Comparison of ENCODE assay signal across 8 cellular contexts in the genomic region with DNA sequence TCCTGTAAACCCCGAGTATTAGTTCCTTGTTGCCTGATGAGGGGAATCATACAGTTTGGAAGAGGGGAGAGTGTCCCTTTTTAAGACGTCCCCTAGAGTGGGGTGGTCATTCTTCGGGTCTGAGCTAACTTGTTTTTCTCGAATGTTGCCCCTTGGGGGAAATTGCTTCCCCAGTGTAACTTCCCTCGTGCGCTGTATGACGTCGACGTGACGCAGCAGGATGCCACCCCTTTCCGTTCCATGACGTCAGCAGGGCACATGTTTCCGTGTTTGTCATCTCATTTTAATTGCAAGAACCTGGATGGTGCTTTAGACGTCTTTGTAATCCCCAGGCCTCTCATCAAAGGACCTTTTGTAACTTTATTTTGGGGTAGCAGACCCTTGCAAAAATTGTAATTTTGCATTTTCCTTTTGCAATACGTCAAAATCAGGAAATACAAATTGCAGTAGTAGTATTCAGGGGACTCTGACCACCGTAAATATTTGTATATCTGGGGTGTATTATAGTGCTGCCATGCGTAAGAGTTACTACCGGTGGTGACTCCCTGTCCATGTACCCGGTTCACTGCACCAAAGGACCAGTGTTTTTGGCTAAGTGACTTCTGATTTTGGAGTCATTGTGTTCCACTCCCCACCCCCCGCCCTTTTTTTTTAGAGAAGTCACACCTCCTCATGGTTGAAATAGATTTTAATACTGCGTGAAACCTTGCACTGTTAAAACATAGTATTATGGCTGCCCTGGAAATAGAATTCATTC.
DNase-seq lines count a peak whose midpoint lies in the region; ATAC-seq and TF ChIP-seq lines count a peak whose summit lies in the region.

No MANE protein-coding gene starts in this region.

- peak overlapping the region; percentile 83; the same call in 1 of the 2 replicates for H3K9ac ChIP-seq in iPS-20b (ENCODE audit: low read depth, low read length)

- no peaks in the 10 kb centered on the region for H3K27me3 ChIP-seq in HAP-1 (ENCODE audit: low read depth)
- no peaks in the 10 kb centered on the region for H3K27me3 ChIP-seq in iPS-20b (ENCODE audit: insufficient read depth, low read length)

- DNase-seq in DMS153 treated with DMSO at 0.1 percent for 48 hours (lab: John Stamatoyannopoulos, UW; ENCODE audit: unreplicated experiment) (peak; percentile 37), HAP-1 (ENCODE audit: low spot score in 2 of 2) (peak in 1 of 2 experiments; percentile 57), NCI-H1092 treated with DMSO at 0.1 percent for 48 hours (lab: John Stamatoyannopoulos, UW) (peak; percentile 53), brain pericyte (ENCODE audit: low read depth, low spot score) (peak; percentile 64), smooth muscle cell of the brain vasculature (ENCODE audit: low read depth, low spot score) (peak; percentile 44)

- H3K4me3 ChIP-seq in HAP-1: peak overlapping the region; percentile 75
- peak overlapping the region; percentile 83 for H3K4me3 ChIP-seq in iPS-20b (ENCODE audit: low read length)

- H3K27ac ChIP-seq in VCaP: peak overlapping the region; percentile 90
- peak overlapping the region; percentile 35 for H3K27ac ChIP-seq in iPS-20b (ENCODE audit: low read length)

- in situ Hi-C loops in HAP-1 (cut with MboI; ENCODE audit: low sequenced_read_pairs): no loop called here

- H3K4me1 ChIP-seq in HAP-1 (peaks cover 12% of the 10 kb centered on the region), iPS-20b (ENCODE audit: insufficient read depth, low read length) (no peaks in the 10 kb centered on the region)

- H3K9me3 ChIP-seq in HAP-1 (no peaks in the 10 kb centered on the region), iPS-20b (ENCODE audit: insufficient read depth, low read depth, low read length) (no peaks in the 10 kb centered on the region)

- no peaks in the 10 kb centered on the region; the same call in 1 of the 2 replicates for H3K36me3 ChIP-seq in HAP-1 (replicated peaks)
- H3K36me3 ChIP-seq in iPS-20b (ENCODE audit: insufficient read depth, low read depth, low read length): no peaks in the 10 kb centered on the region

- no peak for ATAC-seq in GM18520 (IDR thresholded peaks at IDR 0.05; ENCODE audit: unreplicated experiment)

- no peak for TF ChIP-seq CTCF in VCaP (conservative IDR thresholded peaks at IDR 0.05)
